8 cellular contexts compared by ENCODE assay signal in the genomic region with DNA sequence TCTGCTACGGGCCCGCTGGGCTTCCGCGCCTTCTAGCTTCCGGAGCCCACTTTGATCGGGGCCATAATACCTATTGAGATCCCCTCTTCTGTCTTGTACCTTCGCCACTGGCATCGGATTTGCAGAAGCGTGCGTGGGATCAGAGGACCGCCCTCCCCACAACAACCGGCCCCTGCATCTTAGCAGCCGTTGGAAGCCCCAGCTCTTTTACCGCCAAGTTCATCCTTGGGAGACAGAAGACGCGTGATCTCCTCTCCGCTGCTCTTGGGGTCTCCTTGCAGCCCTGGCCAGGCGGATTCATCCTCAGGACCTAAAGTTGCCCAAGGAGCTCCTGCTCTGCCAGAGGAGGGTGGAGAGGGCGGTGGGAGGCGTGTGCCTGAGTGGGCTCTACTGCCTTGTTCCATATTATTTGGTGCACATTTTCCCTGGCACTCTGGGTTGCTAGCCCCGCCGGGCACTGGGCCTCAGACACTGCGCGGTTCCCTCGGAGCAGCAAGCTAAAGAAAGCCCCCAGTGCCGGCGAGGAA. TPM values are rescaled to one million over a fixed set of nuclear protein-coding genes. Genes with fewer than 3 reads are reported as not detected.
DNase-seq lines count a peak whose midpoint lies in the region; ATAC-seq and TF ChIP-seq lines count a peak whose summit lies in the region.
"Had no signal": no experiment of that assay in that cellular context is flagged by ENCODE, and none has a peak within 500 bp of the region (broad histone marks: within the 10 kb centered on the region; RNA-seq: fewer than 3 reads in every experiment).

No MANE protein-coding gene starts in this region.

- H3K79me2 ChIP-seq in mammary epithelial cell (ENCODE audit: insufficient read depth, low read length), result peaks cover 13% of the 10 kb centered on the region

- intact Hi-C loops in mammary epithelial cell (cut with micrococcal nuclease), result no loop called here

- in situ Hi-C loops in mammary epithelial cell (cut with MboI; ENCODE audit: low sequenced_read_pairs in 2 of 2), result no loop called here

- no peaks in the 10 kb centered on the region for H4K20me1 ChIP-seq in mammary epithelial cell (ENCODE audit: insufficient read depth, low read length)

- 4% methylated on average over 9 of the region's 27 CpGs for WGBS in mammary epithelial cell (ENCODE audit: low coverage, missing lambda C conversion rate)
- 3% methylated on average over 18 of the region's 27 CpGs for WGBS in suprapubic skin

- H3K9me3 ChIP-seq in mammary epithelial cell (replicated peaks; ENCODE audit: insufficient read depth, low read length), result no peaks in the 10 kb centered on the region
- H3K9me3 ChIP-seq in suprapubic skin, result no peaks in the 10 kb centered on the region

- TF ChIP-seq CTCF in HFF-Myc (IDR thresholded peaks at IDR 0.05; ENCODE audit: low read depth, low read length, missing control alignments) (no peak), mammary epithelial cell (conservative IDR thresholded peaks at IDR 0.05 in 1 of 2, IDR thresholded peaks at IDR 0.05 in 1 of 2; ENCODE audit: extremely low read depth in 1 of 2, insufficient read depth in 1 of 2, low read depth in 1 of 2, low read length in 2 of 2) (no peak), kidney epithelial cell (IDR thresholded peaks at IDR 0.05; ENCODE audit: insufficient read depth, low read length, poor library complexity, severe bottlenecking) (no peak), suprapubic skin (IDR thresholded peaks at IDR 0.05) (no peak)

- dilution Hi-C loops in mammary epithelial cell (cut with HindIII; ENCODE audit: low sequenced_read_pairs), result no loop called here

- H3K36me3 ChIP-seq in mammary epithelial cell (ENCODE audit: insufficient read depth, low read length), result no peaks in the 10 kb centered on the region
- H3K36me3 ChIP-seq in kidney epithelial cell (ENCODE audit: control insufficient read depth, insufficient read depth, low read length), result no peaks in the 10 kb centered on the region
- no peaks in the 10 kb centered on the region for H3K36me3 ChIP-seq in suprapubic skin

- no peak overlapping the region for H3K27ac ChIP-seq in mammary epithelial cell (ENCODE audit: insufficient read depth, low read depth, low read length)
- H3K27ac ChIP-seq in suprapubic skin, result no peak overlapping the region

- peaks cover 38% of the 10 kb centered on the region for H3K4me1 ChIP-seq in mammary epithelial cell (ENCODE audit: insufficient read depth, low read length)
- H3K4me1 ChIP-seq in suprapubic skin, result peaks cover 41% of the 10 kb centered on the region

- no peak for TF ChIP-seq POLR2A in suprapubic skin (IDR thresholded peaks at IDR 0.05)

- H2AFZ ChIP-seq in mammary epithelial cell (ENCODE audit: low read depth, low read length), result peak overlapping the region; percentile 98

- no peak overlapping the region for H3K9ac ChIP-seq in mammary epithelial cell (ENCODE audit: insufficient read depth, low read length)

- H3K4me3 ChIP-seq in HFF-Myc (replicated peaks; ENCODE audit: low read depth, low read length) (peak overlapping the region; percentile 94), mammary epithelial cell (replicated peaks in 1 of 3; ENCODE audit: insufficient read depth in 1 of 3, low read depth in 2 of 3, low read length in 3 of 3) (peak overlapping the region; percentile 62 to 68 (median 65)), kidney epithelial cell (ENCODE audit: low read depth, low read length) (peak overlapping the region; percentile 57), suprapubic skin (peak overlapping the region; percentile 54)

- no TSS peak for BruUV-seq in mammary epithelial cell (replicated peaks; lab: Mats Ljungman, UMichigan)

- ATAC-seq in GM18498 (IDR thresholded peaks at IDR 0.05; ENCODE audit: unreplicated experiment), result no peak

- no peaks in the 10 kb centered on the region for H3K27me3 ChIP-seq in mammary epithelial cell (ENCODE audit: insufficient read depth, low read length)
- peaks cover 14% of the 10 kb centered on the region for H3K27me3 ChIP-seq in kidney epithelial cell (ENCODE audit: control insufficient read depth, insufficient read depth, low read length)
- peaks cover 42% of the 10 kb centered on the region for H3K27me3 ChIP-seq in suprapubic skin

- TF ChIP-seq EP300 in suprapubic skin (IDR thresholded peaks at IDR 0.05), result no peak

- peak overlapping the region; percentile 100 for H3K4me2 ChIP-seq in mammary epithelial cell (ENCODE audit: insufficient read depth, low read depth, low read length)

- CTCF ChIA-PET in mammary epithelial cell (lab: Charles Lee; ENCODE audit: low non-redundant PET), result no interaction called here

- DNase-seq in HFF-Myc (ENCODE audit: extremely low read depth, low read depth) (no peak), mammary epithelial cell (no peak), kidney epithelial cell (ENCODE audit: low read depth) (no peak), suprapubic skin (ENCODE audit: low spot score in 2 of 2) (no peak), Kasumi-1 (lab: John Stamatoyannopoulos, UW) (no peak), NCI-H748 (lab: John Stamatoyannopoulos, UW; ENCODE audit: unreplicated experiment) (no peak)

RNA-seq across cellular contexts. Expression of a gene that starts 1.6 kb away (rescaled TPM):
- total RNA-seq in mammary epithelial cell (1 to 10 TPM in 1 of 2 donors, under 1 TPM in 1; 0.17 to 4.2 TPM), kidney epithelial cell (4.0 and 6.0 TPM in 2 replicates), suprapubic skin (1 to 10 TPM; 2.5 to 4.7 (median 3.0) TPM)
- polyA plus RNA-seq in mammary epithelial cell, result 1.9 TPM
- polyA minus RNA-seq in mammary epithelial cell, result 4.9 TPM
- total RNA-seq: NCI-H460 had no signal
